ENCODE assay signal across 9 cellular contexts in the genomic region with DNA sequence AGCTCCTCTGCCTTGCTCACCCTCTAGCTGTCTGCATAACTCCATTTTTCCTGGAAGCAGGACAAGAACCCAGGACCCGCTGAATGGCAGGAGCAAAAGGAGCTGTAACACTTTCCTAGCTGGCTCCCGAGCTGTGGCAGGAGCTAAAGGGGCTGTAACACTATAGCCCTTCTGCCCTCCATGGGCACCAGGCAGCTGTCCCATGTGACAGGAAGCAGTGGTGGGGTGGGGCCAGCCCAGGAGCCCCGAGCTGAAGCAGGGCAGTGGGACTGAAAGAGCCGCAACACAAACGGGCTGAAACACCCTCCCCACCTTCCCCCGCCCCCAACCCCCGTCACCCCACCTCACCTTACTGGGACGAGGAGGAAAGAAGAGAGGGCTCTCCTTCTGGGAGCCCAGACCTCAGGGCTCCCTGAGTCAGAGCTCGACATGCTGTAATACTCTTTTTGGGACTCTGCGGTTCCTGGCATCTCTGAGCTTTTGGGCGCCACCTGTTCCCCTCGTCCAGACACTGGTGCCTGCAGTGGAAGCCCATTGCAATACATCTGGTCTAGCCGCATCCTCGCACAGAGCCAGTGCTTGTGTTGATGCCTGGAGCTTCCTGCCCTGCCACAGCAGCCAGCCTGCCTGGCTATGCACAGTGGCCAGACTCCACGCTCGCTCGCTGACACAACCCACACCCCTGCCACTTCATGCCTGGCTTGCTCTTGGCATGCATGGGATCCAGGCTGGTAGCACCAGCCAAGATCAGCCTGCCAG. TPM values are rescaled to one million over a fixed set of nuclear protein-coding genes. Genes with fewer than 3 reads are reported as not detected.
DNase-seq lines count a peak whose midpoint lies in the region; ATAC-seq and TF ChIP-seq lines count a peak whose summit lies in the region.
"Had no signal": no experiment of that assay in that cellular context is flagged by ENCODE, and none has a peak within 500 bp of the region (broad histone marks: within the 10 kb centered on the region; RNA-seq: fewer than 3 reads in every experiment).

No MANE protein-coding gene starts in this region.

- H3K27me3 ChIP-seq in spleen (replicated peaks in 1 of 7) (no peaks in the 10 kb centered on the region), body of pancreas (no peaks in the 10 kb centered on the region)
- H3K27me3 ChIP-seq: upper lobe of left lung had no signal

- WGBS in spleen, 5 donors = 56 to 73% (median 61%) methylated on average over 9 to 17 of the region's 17 CpGs
- 72 to 76% methylated on average over 11 to 14 of the region's 17 CpGs for WGBS in body of pancreas, 2 donors

- DNase-seq in activated effector memory CD4-positive, alpha-beta T cell treated with Interleukin-2 at 50 U/mL for 16 hours = peak; percentile 9
- DNase-seq in spleen = peak; percentile 89
- no peak for DNase-seq in body of pancreas
- DNase-seq in glomerular visceral epithelial cell (ENCODE audit: extremely low spot score) = no peak

- H3K4me3 ChIP-seq in spleen = peak overlapping the region in 3 of 8 donors; percentile 19 to 58 (median 23)
- H3K4me3 ChIP-seq in body of pancreas = no peak overlapping the region

- TF ChIP-seq CTCF in spleen (IDR thresholded peaks at IDR 0.05 in 8 of 11, conservative IDR thresholded peaks at IDR 0.05 in 3 of 11) (no peak), body of pancreas (IDR thresholded peaks at IDR 0.05) (no peak)

- H3K4me1 ChIP-seq in spleen (peaks cover 0 to 15% (median 3%) of the 10 kb centered on the region in 6 donors), body of pancreas (no peaks in the 10 kb centered on the region)

- TF ChIP-seq POLR2A in spleen (IDR thresholded peaks at IDR 0.05) = no peak
- no peak for TF ChIP-seq POLR2A in body of pancreas (IDR thresholded peaks at IDR 0.05)

- H3K27ac ChIP-seq in spleen (peak overlapping the region in 2 of 8 donors; percentile 7 to 11), body of pancreas (no peak overlapping the region)
- H3K27ac ChIP-seq: upper lobe of left lung had no signal

- no peaks in the 10 kb centered on the region for H3K9me3 ChIP-seq in spleen
- no peaks in the 10 kb centered on the region for H3K9me3 ChIP-seq in body of pancreas
- H3K9me3 ChIP-seq: upper lobe of left lung had no signal

- ATAC-seq in GM19324 (IDR thresholded peaks at IDR 0.05; ENCODE audit: low FRiP score, unreplicated experiment) (peak; percentile 90), HG03571 (IDR thresholded peaks at IDR 0.05; ENCODE audit: unreplicated experiment) (peak; percentile 72), HG03280 (IDR thresholded peaks at IDR 0.05; ENCODE audit: unreplicated experiment) (no peak), body of pancreas (no peak), GM21737 (IDR thresholded peaks at IDR 0.05; ENCODE audit: unreplicated experiment) (no peak)

- H3K36me3 ChIP-seq in spleen (no peaks in the 10 kb centered on the region), body of pancreas (replicated peaks in 1 of 2; ENCODE audit: insufficient read depth in 1 of 2, low read depth in 2 of 2) (no peaks in the 10 kb centered on the region)
- H3K36me3 ChIP-seq: upper lobe of left lung had no signal

- intact Hi-C loops in spleen (cut with DNase I; ENCODE audit: low total_unique reads) = no loop called here
- intact Hi-C loops in body of pancreas (cut with DNase I) = no loop called here

RNA-seq across cellular contexts. Expression of gene PPM1K, which starts 39.4 kb away (rescaled TPM):
- 10 to 100 TPM; 41.4 to 73.5 (median 48.7) TPM for total RNA-seq in spleen
- polyA plus RNA-seq in spleen = 10 to 100 TPM; 13.4 to 18.3 (median 14.2) TPM
- total RNA-seq in body of pancreas = 10 to 100 TPM; 29.3 to 56.4 TPM

Comparison
In these comparisons a context has a peak if more than half of its experiments do, and no peak if none do; other contexts are left out.
1. ATAC-seq: peak in GM19324 (single experiment) and HG03571 (single experiment); none in HG03280 (single experiment), body of pancreas (single experiment) and GM21737 (single experiment).
2. DNase-seq: peak in activated effector memory CD4-positive, alpha-beta T cell treated with Interleukin-2 at 50 U/mL for 16 hours (single experiment) and spleen (single experiment); none in body of pancreas (0 of 4) and glomerular visceral epithelial cell (single experiment).